ENCODE assay signal across 2 cellular contexts in the genomic region with DNA sequence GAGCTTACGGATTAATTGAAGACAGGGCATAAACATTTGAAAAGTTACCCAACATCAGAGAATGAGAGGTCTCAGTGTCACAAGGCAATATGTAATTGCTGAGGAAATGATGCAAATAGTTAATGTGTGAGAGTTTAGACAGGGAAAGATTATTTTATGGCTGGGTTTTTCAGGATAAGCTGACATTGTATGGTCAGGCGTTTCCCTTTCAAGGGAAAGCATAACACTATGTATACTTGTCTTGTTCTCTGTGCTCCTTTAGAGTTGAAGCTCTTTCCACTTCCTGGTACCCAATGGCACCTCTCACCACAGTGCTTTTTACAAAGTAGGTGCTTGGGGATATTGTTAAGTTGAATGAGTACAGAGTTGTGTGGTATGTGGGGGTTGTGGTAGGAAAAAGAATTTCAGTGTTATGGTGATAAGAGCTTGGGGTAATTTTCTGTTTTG.
TF ChIP-seq lines count a peak whose summit lies in the region.

No MANE protein-coding gene starts in this region.

TF ChIP-seq in HEK293, 187 proteins besides CTCF, POLR2A, EP300 and RAD21 (continued from another document):
- TF ChIP-seq ZNF341 (tag by site-specific recombination; IDR thresholded peaks at IDR 0.05; ENCODE audit: low read depth) (no peak), ZNF76 (tag by site-specific recombination; IDR thresholded peaks at IDR 0.05; ENCODE audit: borderline replicate concordance, low read depth) (no peak), ZNF707 (tag by site-specific recombination; IDR thresholded peaks at IDR 0.05) (peak; percentile 47; the same call in 1 of the 2 replicates), ZNF202 (tag by site-specific recombination; IDR thresholded peaks at IDR 0.05; ENCODE audit: borderline replicate concordance) (no peak), ZNF366 (tag by site-specific recombination; conservative IDR thresholded peaks at IDR 0.05) (no peak), ZNF37A (tag by site-specific recombination; IDR thresholded peaks at IDR 0.05) (no peak), PRDM1 (tag by site-specific recombination; IDR thresholded peaks at IDR 0.05) (peak; percentile 65), KLF8 (tag by site-specific recombination; IDR thresholded peaks at IDR 0.05) (no peak)
- TF ChIP-seq, protein P1, sequence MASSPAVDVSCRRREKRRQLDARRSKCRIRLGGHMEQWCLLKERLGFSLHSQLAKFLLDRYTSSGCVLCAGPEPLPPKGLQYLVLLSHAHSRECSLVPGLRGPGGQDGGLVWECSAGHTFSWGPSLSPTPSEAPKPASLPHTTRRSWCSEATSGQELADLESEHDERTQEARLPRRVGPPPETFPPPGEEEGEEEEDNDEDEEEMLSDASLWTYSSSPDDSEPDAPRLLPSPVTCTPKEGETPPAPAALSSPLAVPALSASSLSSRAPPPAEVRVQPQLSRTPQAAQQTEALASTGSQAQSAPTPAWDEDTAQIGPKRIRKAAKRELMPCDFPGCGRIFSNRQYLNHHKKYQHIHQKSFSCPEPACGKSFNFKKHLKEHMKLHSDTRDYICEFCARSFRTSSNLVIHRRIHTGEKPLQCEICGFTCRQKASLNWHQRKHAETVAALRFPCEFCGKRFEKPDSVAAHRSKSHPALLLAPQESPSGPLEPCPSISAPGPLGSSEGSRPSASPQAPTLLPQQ (tag by site-specific recombination; IDR thresholded peaks at IDR 0.05), result peak; percentile 29; the same call in 1 of the 2 replicates
- TF ChIP-seq, protein P2, sequence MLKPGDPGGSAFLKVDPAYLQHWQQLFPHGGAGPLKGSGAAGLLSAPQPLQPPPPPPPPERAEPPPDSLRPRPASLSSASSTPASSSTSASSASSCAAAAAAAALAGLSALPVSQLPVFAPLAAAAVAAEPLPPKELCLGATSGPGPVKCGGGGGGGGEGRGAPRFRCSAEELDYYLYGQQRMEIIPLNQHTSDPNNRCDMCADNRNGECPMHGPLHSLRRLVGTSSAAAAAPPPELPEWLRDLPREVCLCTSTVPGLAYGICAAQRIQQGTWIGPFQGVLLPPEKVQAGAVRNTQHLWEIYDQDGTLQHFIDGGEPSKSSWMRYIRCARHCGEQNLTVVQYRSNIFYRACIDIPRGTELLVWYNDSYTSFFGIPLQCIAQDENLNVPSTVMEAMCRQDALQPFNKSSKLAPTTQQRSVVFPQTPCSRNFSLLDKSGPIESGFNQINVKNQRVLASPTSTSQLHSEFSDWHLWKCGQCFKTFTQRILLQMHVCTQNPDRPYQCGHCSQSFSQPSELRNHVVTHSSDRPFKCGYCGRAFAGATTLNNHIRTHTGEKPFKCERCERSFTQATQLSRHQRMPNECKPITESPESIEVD (tag by site-specific recombination; IDR thresholded peaks at IDR 0.05), result peak; percentile 32; the same call in 1 of the 2 replicates

TF ChIP-seq in K562, 482 proteins besides CTCF, POLR2A, EP300 and RAD21 (continued from another document):
- TF ChIP-seq, protein P3, sequence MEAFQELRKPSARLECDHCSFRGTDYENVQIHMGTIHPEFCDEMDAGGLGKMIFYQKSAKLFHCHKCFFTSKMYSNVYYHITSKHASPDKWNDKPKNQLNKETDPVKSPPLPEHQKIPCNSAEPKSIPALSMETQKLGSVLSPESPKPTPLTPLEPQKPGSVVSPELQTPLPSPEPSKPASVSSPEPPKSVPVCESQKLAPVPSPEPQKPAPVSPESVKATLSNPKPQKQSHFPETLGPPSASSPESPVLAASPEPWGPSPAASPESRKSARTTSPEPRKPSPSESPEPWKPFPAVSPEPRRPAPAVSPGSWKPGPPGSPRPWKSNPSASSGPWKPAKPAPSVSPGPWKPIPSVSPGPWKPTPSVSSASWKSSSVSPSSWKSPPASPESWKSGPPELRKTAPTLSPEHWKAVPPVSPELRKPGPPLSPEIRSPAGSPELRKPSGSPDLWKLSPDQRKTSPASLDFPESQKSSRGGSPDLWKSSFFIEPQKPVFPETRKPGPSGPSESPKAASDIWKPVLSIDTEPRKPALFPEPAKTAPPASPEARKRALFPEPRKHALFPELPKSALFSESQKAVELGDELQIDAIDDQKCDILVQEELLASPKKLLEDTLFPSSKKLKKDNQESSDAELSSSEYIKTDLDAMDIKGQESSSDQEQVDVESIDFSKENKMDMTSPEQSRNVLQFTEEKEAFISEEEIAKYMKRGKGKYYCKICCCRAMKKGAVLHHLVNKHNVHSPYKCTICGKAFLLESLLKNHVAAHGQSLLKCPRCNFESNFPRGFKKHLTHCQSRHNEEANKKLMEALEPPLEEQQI (IDR thresholded peaks at IDR 0.05), result no peak
- TF ChIP-seq KAT7 (CRISPR knock-in tag; IDR thresholded peaks at IDR 0.05; ENCODE audit: borderline replicate concordance), result no peak
- TF ChIP-seq JUN (IDR thresholded peaks at IDR 0.05; ENCODE audit: borderline replicate concordance, low read depth, low read length), result no peak
- TF ChIP-seq JUN (CRISPR knock-in tag; IDR thresholded peaks at IDR 0.05; ENCODE audit: borderline replicate concordance), result no peak
- no peak for TF ChIP-seq CBFA2T2 (conservative IDR thresholded peaks at IDR 0.05)
- TF ChIP-seq ZBTB7A (IDR thresholded peaks at IDR 0.05; ENCODE audit: borderline replicate concordance, control insufficient read depth, low read depth, low read length), result no peak
- TF ChIP-seq, protein P4, sequence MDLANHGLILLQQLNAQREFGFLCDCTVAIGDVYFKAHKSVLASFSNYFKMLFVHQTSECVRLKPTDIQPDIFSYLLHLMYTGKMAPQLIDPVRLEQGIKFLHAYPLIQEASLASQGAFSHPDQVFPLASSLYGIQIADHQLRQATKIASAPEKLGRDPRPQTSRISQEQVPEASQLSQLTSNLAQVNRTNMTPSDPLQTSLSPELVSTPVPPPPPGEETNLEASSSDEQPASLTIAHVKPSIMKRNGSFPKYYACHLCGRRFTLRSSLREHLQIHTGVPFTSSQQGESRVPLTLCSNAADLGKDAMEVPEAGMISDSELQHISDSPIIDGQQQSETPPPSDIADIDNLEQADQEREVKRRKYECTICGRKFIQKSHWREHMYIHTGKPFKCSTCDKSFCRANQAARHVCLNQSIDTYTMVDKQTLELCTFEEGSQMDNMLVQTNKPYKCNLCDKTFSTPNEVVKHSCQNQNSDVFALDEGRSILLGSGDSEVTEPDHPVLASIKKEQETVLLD (IDR thresholded peaks at IDR 0.05), result no peak
- no peak for TF ChIP-seq MEF2A (IDR thresholded peaks at IDR 0.05; ENCODE audit: control insufficient read depth, low read depth, low read length)
- no peak for TF ChIP-seq CCNT2 (IDR thresholded peaks at IDR 0.05; ENCODE audit: borderline replicate concordance, extremely low read depth, insufficient read length, low read depth, low read length)
- TF ChIP-seq, protein P5, sequence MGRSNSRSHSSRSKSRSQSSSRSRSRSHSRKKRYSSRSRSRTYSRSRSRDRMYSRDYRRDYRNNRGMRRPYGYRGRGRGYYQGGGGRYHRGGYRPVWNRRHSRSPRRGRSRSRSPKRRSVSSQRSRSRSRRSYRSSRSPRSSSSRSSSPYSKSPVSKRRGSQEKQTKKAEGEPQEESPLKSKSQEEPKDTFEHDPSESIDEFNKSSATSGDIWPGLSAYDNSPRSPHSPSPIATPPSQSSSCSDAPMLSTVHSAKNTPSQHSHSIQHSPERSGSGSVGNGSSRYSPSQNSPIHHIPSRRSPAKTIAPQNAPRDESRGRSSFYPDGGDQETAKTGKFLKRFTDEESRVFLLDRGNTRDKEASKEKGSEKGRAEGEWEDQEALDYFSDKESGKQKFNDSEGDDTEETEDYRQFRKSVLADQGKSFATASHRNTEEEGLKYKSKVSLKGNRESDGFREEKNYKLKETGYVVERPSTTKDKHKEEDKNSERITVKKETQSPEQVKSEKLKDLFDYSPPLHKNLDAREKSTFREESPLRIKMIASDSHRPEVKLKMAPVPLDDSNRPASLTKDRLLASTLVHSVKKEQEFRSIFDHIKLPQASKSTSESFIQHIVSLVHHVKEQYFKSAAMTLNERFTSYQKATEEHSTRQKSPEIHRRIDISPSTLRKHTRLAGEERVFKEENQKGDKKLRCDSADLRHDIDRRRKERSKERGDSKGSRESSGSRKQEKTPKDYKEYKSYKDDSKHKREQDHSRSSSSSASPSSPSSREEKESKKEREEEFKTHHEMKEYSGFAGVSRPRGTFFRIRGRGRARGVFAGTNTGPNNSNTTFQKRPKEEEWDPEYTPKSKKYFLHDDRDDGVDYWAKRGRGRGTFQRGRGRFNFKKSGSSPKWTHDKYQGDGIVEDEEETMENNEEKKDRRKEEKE (IDR thresholded peaks at IDR 0.05; ENCODE audit: borderline replicate concordance in 1 of 2, control insufficient read depth in 1 of 2, low read depth in 2 of 2, low read length in 1 of 2), result no peak
- TF ChIP-seq MAFF (IDR thresholded peaks at IDR 0.05; ENCODE audit: low read length), result no peak
- no peak for TF ChIP-seq KLF13 (tag; IDR thresholded peaks at IDR 0.05; ENCODE audit: borderline replicate concordance, low read depth)
- TF ChIP-seq SIX5 (IDR thresholded peaks at IDR 0.05; ENCODE audit: borderline replicate concordance in 1 of 2, insufficient read depth in 1 of 2, low read depth in 1 of 2, low read length in 2 of 2), result no peak
- TF ChIP-seq TCF7 (IDR thresholded peaks at IDR 0.05; ENCODE audit: borderline replicate concordance), result no peak
- TF ChIP-seq, protein P6, sequence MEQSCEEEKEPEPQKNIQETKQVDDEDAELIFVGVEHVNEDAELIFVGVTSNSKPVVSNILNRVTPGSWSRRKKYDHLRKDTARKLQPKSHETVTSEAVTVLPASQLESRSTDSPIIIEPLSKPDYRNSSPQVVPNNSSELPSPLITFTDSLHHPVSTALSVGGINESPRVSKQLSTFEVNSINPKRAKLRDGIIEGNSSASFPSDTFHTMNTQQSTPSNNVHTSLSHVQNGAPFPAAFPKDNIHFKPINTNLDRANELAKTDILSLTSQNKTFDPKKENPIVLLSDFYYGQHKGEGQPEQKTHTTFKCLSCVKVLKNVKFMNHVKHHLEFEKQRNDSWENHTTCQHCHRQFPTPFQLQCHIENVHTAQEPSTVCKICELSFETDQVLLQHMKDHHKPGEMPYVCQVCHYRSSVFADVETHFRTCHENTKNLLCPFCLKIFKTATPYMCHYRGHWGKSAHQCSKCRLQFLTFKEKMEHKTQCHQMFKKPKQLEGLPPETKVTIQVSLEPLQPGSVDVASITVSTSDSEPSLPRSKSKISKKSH (CRISPR knock-in tag; IDR thresholded peaks at IDR 0.05), result no peak
- no peak for TF ChIP-seq KHSRP (IDR thresholded peaks at IDR 0.05)
- TF ChIP-seq ARID2 (IDR thresholded peaks at IDR 0.05), result no peak
- no peak for TF ChIP-seq CHD4 (IDR thresholded peaks at IDR 0.05; ENCODE audit: insufficient read depth, insufficient replicate concordance, low read depth, low read length, poor library complexity, severe bottlenecking)
- no peak for TF ChIP-seq KDM1A (IDR thresholded peaks at IDR 0.05)
